Comparison of ENCODE assay signal across 26 cellular contexts in genomic region chr14:33915682-33916081, GRCh38.
"Had no signal": no experiment of that assay in that cellular context is flagged by ENCODE, and none has a peak within 500 bp of the region (broad histone marks: within the 10 kb centered on the region; RNA-seq: fewer than 3 reads in every experiment).

No MANE protein-coding gene starts in this region.

- H3K4me1 ChIP-seq: colonic mucosa had no signal

- H3K4me3 Mint-ChIP-seq: activated CD4-positive, alpha-beta T cell treated with anti-CD3 and anti-CD28 coated beads for 36 hours; activated CD8-positive, alpha-beta memory T cell treated with anti-CD3 and anti-CD28 coated beads, Interleukin-2, amount 10 ng/mL, durations not matched to agents 7 days and 5 days; activated CD8-positive, alpha-beta T cell treated with anti-CD3 and anti-CD28 coated beads, Interleukin-2, amount 10 ng/mL, durations not matched to agents 7 days and 5 days; naive thymus-derived CD8-positive, alpha-beta T cell; neural crest cell; T-helper 2 cell treated with Interferon-gamma antibody and Interleukin-4, amounts not matched to agents 5 μg/mL and 100 μg/mL, for 36 hours; type B pancreatic cell had no signal

- H3K36me3 ChIP-seq: cardiac muscle cell, colonic mucosa, gastrocnemius medialis, right atrium auricular region, vagina had no signal

- H3K27me3 ChIP-seq: body of pancreas, cardiac muscle cell, colonic mucosa, gastrocnemius medialis, right atrium auricular region, testis, vagina had no signal

- H3K4me1 Mint-ChIP-seq: activated CD4-positive, alpha-beta T cell treated with anti-CD3 and anti-CD28 coated beads for 36 hours; activated CD8-positive, alpha-beta memory T cell treated with anti-CD3 and anti-CD28 coated beads, Interleukin-2, amount 10 ng/mL, durations not matched to agents 7 days and 5 days; naive thymus-derived CD8-positive, alpha-beta T cell; neural crest cell had no signal

- H3K27ac Mint-ChIP-seq: activated CD4-positive, alpha-beta T cell treated with anti-CD3 and anti-CD28 coated beads for 36 hours; activated CD8-positive, alpha-beta memory T cell treated with anti-CD3 and anti-CD28 coated beads, Interleukin-2, amount 10 ng/mL, durations not matched to agents 7 days and 5 days; activated CD8-positive, alpha-beta T cell treated with anti-CD3 and anti-CD28 coated beads, Interleukin-2, amount 10 ng/mL, durations not matched to agents 7 days and 5 days; activated naive CD4-positive, alpha-beta T cell treated with anti-CD3 and anti-CD28 coated beads, Interleukin-2, amount 50 U/mL, for 72 hours; activated T-helper 2 cell treated with anti-CD3 and anti-CD28 coated beads, Interferon-gamma antibody, Interleukin-2, Interleukin-4, amounts not matched to agents 10 μg/mL and 5 μg/mL and 100 μg/mL, durations not matched to agents 14 hours and 24 hours and 36 hours; T-helper 2 cell treated with Interferon-gamma antibody and Interleukin-4, amounts not matched to agents 5 μg/mL and 100 μg/mL, for 36 hours; type B pancreatic cell had no signal

- H3K27ac ChIP-seq: body of pancreas, colonic mucosa, gastrocnemius medialis, right atrium auricular region, testis, vagina had no signal

- ATAC-seq: activated CD4-positive, alpha-beta T cell treated with anti-CD3 and anti-CD28 coated beads for 36 hours; activated CD8-positive, alpha-beta memory T cell treated with anti-CD3 and anti-CD28 coated beads, Interleukin-2, amount 10 ng/mL, durations not matched to agents 7 days and 5 days; activated CD8-positive, alpha-beta T cell treated with anti-CD3 and anti-CD28 coated beads, Interleukin-2, amount 10 ng/mL, durations not matched to agents 7 days and 5 days; activated naive CD4-positive, alpha-beta T cell treated with anti-CD3 and anti-CD28 coated beads, Interleukin-2, amount 50 U/mL, for 72 hours; body of pancreas; gastrocnemius medialis; naive thymus-derived CD8-positive, alpha-beta T cell had no signal

- H3K27me3 Mint-ChIP-seq: activated CD4-positive, alpha-beta T cell treated with anti-CD3 and anti-CD28 coated beads for 36 hours; activated CD8-positive, alpha-beta memory T cell treated with anti-CD3 and anti-CD28 coated beads, Interleukin-2, amount 10 ng/mL, durations not matched to agents 7 days and 5 days; type B pancreatic cell had no signal

- H3K36me3 Mint-ChIP-seq: activated CD8-positive, alpha-beta memory T cell treated with anti-CD3 and anti-CD28 coated beads, Interleukin-2, amount 10 ng/mL, durations not matched to agents 7 days and 5 days; activated naive CD4-positive, alpha-beta T cell treated with anti-CD3 and anti-CD28 coated beads, Interleukin-2, amount 50 U/mL, for 72 hours; naive thymus-derived CD8-positive, alpha-beta T cell; type B pancreatic cell had no signal

- H3K9me3 Mint-ChIP-seq: activated naive CD4-positive, alpha-beta T cell treated with anti-CD3 and anti-CD28 coated beads, Interleukin-2, amount 50 U/mL, for 72 hours; activated T-helper 2 cell treated with anti-CD3 and anti-CD28 coated beads, Interferon-gamma antibody, Interleukin-2, Interleukin-4, amounts not matched to agents 10 μg/mL and 5 μg/mL and 100 μg/mL, durations not matched to agents 14 hours and 24 hours and 36 hours; naive thymus-derived CD8-positive, alpha-beta T cell; neural crest cell; T-helper 2 cell treated with Interferon-gamma antibody and Interleukin-4, amounts not matched to agents 5 μg/mL and 100 μg/mL, for 36 hours; type B pancreatic cell had no signal

- H3K4me3 ChIP-seq: body of pancreas, cardiac muscle cell, colonic mucosa, gastrocnemius medialis, right atrium auricular region, testis, vagina had no signal

- H3K9me3 ChIP-seq: body of pancreas, colonic mucosa, gastrocnemius medialis, right atrium auricular region, testis, vagina had no signal

- DNase-seq: activated CD4-positive, alpha-beta T cell treated with anti-CD3 and anti-CD28 coated beads for 36 hours; activated CD4-positive, CD25-positive, alpha-beta regulatory T cell; activated CD8-positive, alpha-beta memory T cell treated with anti-CD3 and anti-CD28 coated beads, Interleukin-2, amount 10 ng/mL, durations not matched to agents 7 days and 5 days; activated CD8-positive, alpha-beta T cell treated with anti-CD3 and anti-CD28 coated beads, Interleukin-2, amount 10 ng/mL, durations not matched to agents 7 days and 5 days; activated naive CD4-positive, alpha-beta T cell; activated T-cell treated with anti-CD3 and anti-CD28 coated beads, Interleukin-2, amount 50 U/mL, for 48 hours; cerebellar nuclear complex; colonic mucosa; effector memory CD4-positive, alpha-beta T cell; gastrocnemius medialis; glutamatergic neuron; naive thymus-derived CD8-positive, alpha-beta T cell; nucleus accumbens; stimulated activated CD4-positive, alpha-beta T cell treated with anti-CD3 and anti-CD28 coated beads, Interleukin-2, amount 100 ng/mL, for 48 hours; stimulated activated naive CD4-positive, alpha-beta T cell treated with Interleukin-2 at 50 U/mL for 16 hours; T-helper 1 cell; testis had no signal
